ENCODE assay signal across 8 cellular contexts in genomic region chr11:57638005-57638760, GRCh38. TPM values are rescaled to one million over a fixed set of nuclear protein-coding genes. Genes with fewer than 3 reads are reported as not detected.
DNase-seq lines count a peak whose midpoint lies in the region; ATAC-seq and TF ChIP-seq lines count a peak whose summit lies in the region.

No MANE protein-coding gene starts in this region.

- TF ChIP-seq CTCF in CD14-positive monocyte (IDR thresholded peaks at IDR 0.05) (no peak), brain microvascular endothelial cell (IDR thresholded peaks at IDR 0.05; ENCODE audit: low read depth, low read length, missing control alignments) (no peak), psoas muscle (IDR thresholded peaks at IDR 0.05) (no peak)

- H3K36me3 ChIP-seq in brain microvascular endothelial cell (replicated peaks) (no peaks in the 10 kb centered on the region), psoas muscle (ENCODE audit: insufficient read depth in 1 of 2, low read depth in 1 of 2) (no peaks in the 10 kb centered on the region)

- peaks cover 8% of the 10 kb centered on the region for H3K4me1 ChIP-seq in psoas muscle

- peaks cover 29% of the 10 kb centered on the region for H3K4me1 Mint-ChIP-seq in CD14-positive monocyte

- in situ Hi-C loops in brain microvascular endothelial cell (cut with HindIII; ENCODE audit: low pct_ligation_motif_present, low sequenced_read_pairs) = no loop called here

- H3K27me3 ChIP-seq in brain microvascular endothelial cell (replicated peaks) (no peaks in the 10 kb centered on the region), psoas muscle (ENCODE audit: insufficient read depth in 3 of 3, low read length in 2 of 3) (peaks cover 0 to 32% (median 8%) of the 10 kb centered on the region in 3 donors)

- H3K27me3 Mint-ChIP-seq in CD14-positive monocyte (ENCODE audit: low read depth in 3 of 3) = peaks cover 30 to 37% (median 36%) of the 10 kb centered on the region in 3 donors

- ATAC-seq in GM21737 (IDR thresholded peaks at IDR 0.05; ENCODE audit: unreplicated experiment) (peak; percentile 40), psoas muscle (peak; percentile 51 to 79 (median 72)), HG03280 (IDR thresholded peaks at IDR 0.05; ENCODE audit: unreplicated experiment) (no peak)

- peak overlapping the region in 1 of 7 donors; percentile 37 for H3K27ac Mint-ChIP-seq in CD14-positive monocyte

- peak overlapping the region; percentile 92 for H3K4me3 ChIP-seq in brain microvascular endothelial cell (ENCODE audit: low read depth, low read length)
- H3K4me3 ChIP-seq in psoas muscle = peak overlapping the region; percentile 68

- H3K4me3 Mint-ChIP-seq in CD14-positive monocyte = peak overlapping the region; percentile 90 to 94

- H3K27ac ChIP-seq in brain microvascular endothelial cell (peak overlapping the region; percentile 50), psoas muscle (no peak overlapping the region)

- H3K9me3 Mint-ChIP-seq in CD14-positive monocyte = peaks cover 0 to 5% (median 0%) of the 10 kb centered on the region in 7 donors

- no peaks in the 10 kb centered on the region for H3K36me3 Mint-ChIP-seq in CD14-positive monocyte

- H3K9me3 ChIP-seq in psoas muscle = no peaks in the 10 kb centered on the region

- intact Hi-C loops in CD14-positive monocyte (cut with micrococcal nuclease) = no loop called here
- intact Hi-C loops in psoas muscle (cut with DNase I) = loop anchor here in 1 of 2 donors (5.0 kb wide), 1 partner anchor 61 kb away; no protein-coding TSS in a partner anchor

- no peak for DNase-seq in CD14-positive monocyte (ENCODE audit: low spot score)
- DNase-seq in NCI-H524 treated with DMSO at 0.1 percent for 48 hours (lab: John Stamatoyannopoulos, UW) = peak; percentile 79
- DNase-seq in brain microvascular endothelial cell = peak; percentile 86
- DNase-seq in iPS DF 19.7 (ENCODE audit: low read depth, low spot score) = peak; percentile 96
- DNase-seq in psoas muscle = peak; percentile 61 to 70
- no peak for DNase-seq in NCI-H2081 treated with DMSO at 0.1 percent for 48 hours (lab: John Stamatoyannopoulos, UW)

- WGBS in psoas muscle, 3 donors = 1% methylated on average over 41 to 46 of the region's 46 CpGs

RNA-seq across cellular contexts. Expression of gene YPEL4, which starts 11.5 kb away (rescaled TPM):
- polyA plus RNA-seq in CD14-positive monocyte (under 1 TPM in 1 of 2 donors, not detected in 1; 0.36 TPM), psoas muscle (under 1 TPM; 0.08 to 0.18 (median 0.11) TPM)
- total RNA-seq in psoas muscle = under 1 TPM in 3 of 4 donors, not detected in 1; 0.21 to 0.90 (median 0.59) TPM

RNA-seq across cellular contexts. Expression of gene CLP1, which starts 19.4 kb away (rescaled TPM):
- polyA plus RNA-seq in CD14-positive monocyte (10 to 100 TPM; 12.9 to 17.9 TPM), psoas muscle (10 to 100 TPM in 2 of 3 donors, 1 to 10 TPM in 1; 9.6 to 16.9 (median 14.3) TPM)
- total RNA-seq in psoas muscle = 10 to 100 TPM in 2 of 4 donors, 1 to 10 TPM in 2; 6.8 to 11.6 (median 9.2) TPM

RNA-seq across cellular contexts. Expression of gene ZDHHC5, which starts 29.7 kb away (rescaled TPM):
- polyA plus RNA-seq in CD14-positive monocyte = 10 to 100 TPM; 28.6 to 31.8 TPM
- total RNA-seq in psoas muscle = 10 to 100 TPM; 35.2 to 63.5 (median 53.3) TPM
- polyA plus RNA-seq in psoas muscle = 10 to 100 TPM; 32.4 to 63.6 (median 58.0) TPM

RNA-seq across cellular contexts. Expression of gene SERPING1, which starts 40.7 kb away (rescaled TPM):
- 10 to 100 TPM in 1 of 2 donors, 1 to 10 TPM in 1; 8.5 to 10.8 TPM for polyA plus RNA-seq in CD14-positive monocyte
- total RNA-seq in psoas muscle = 10 to 100 TPM; 65.1 to 97.3 (median 71.2) TPM
- 10 to 100 TPM; 42.6 to 77.2 (median 62.3) TPM for polyA plus RNA-seq in psoas muscle

Comparison
In these comparisons a context has a peak if more than half of its experiments do, and no peak if none do; other contexts are left out.
1. DNase-seq: peak in NCI-H524 treated with DMSO at 0.1 percent for 48 hours (single experiment), brain microvascular endothelial cell (single experiment), iPS DF 19.7 (single experiment) and psoas muscle (2 of 2); none in CD14-positive monocyte (single experiment) and NCI-H2081 treated with DMSO at 0.1 percent for 48 hours (single experiment).